8 cellular contexts compared by ENCODE assay signal in genomic region chr12:121009744-121010143, GRCh38. TPM values are rescaled to one million over a fixed set of nuclear protein-coding genes. Genes with fewer than 3 reads are reported as not detected.
DNase-seq lines count a peak whose midpoint lies in the region; ATAC-seq and TF ChIP-seq lines count a peak whose summit lies in the region.

No MANE protein-coding gene starts in this region.

- H3K4me1 Mint-ChIP-seq in progenitor cell of endocrine pancreas (ENCODE audit: low read depth), result no peaks in the 10 kb centered on the region

- no peaks in the 10 kb centered on the region for H3K9me2 ChIP-seq in GM23248 (ENCODE audit: insufficient read depth)

- 69 to 70% methylated on average over 10 of the region's 10 CpGs for WGBS in GM23248 (ENCODE audit: low coverage in 1 of 2, low lambda C conversion rate in 2 of 2, missing lambda C conversion rate in 2 of 2), 2 experiments

- TF ChIP-seq CTCF in progenitor cell of endocrine pancreas (IDR thresholded peaks at IDR 0.05; ENCODE audit: unreplicated experiment) (peak; percentile 70), omental fat pad (IDR thresholded peaks at IDR 0.05) (no peak)

- H3K27ac ChIP-seq in GM23248, result no peak overlapping the region
- no peak overlapping the region for H3K27ac ChIP-seq in effector memory CD4-positive, alpha-beta T cell (ENCODE audit: insufficient read depth, low read length, poor library complexity, severe bottlenecking)

- H2AFZ ChIP-seq in GM23248, result no peak overlapping the region

- H3F3A ChIP-seq in GM23248 (ENCODE audit: insufficient read depth), result no peaks in the 10 kb centered on the region

- no peak overlapping the region for H3K4me3 ChIP-seq in GM23248
- H3K4me3 ChIP-seq in effector memory CD4-positive, alpha-beta T cell (ENCODE audit: insufficient read depth, low read depth, low read length, poor library complexity, severe bottlenecking), result no peak overlapping the region

- H3K4me3 Mint-ChIP-seq in progenitor cell of endocrine pancreas (ENCODE audit: low read depth), result no peak overlapping the region

- H3K4me1 ChIP-seq in GM23248 (ENCODE audit: insufficient read depth), result no peaks in the 10 kb centered on the region
- H3K4me1 ChIP-seq in effector memory CD4-positive, alpha-beta T cell (ENCODE audit: control insufficient read depth, insufficient read depth, low read length, poor library complexity, severe bottlenecking), result no peaks in the 10 kb centered on the region

- peaks cover 9% of the 10 kb centered on the region; the same call in 1 of the 2 replicates for H3K36me3 ChIP-seq in GM23248 (ENCODE audit: low read depth)
- H3K36me3 ChIP-seq in effector memory CD4-positive, alpha-beta T cell (ENCODE audit: control insufficient read depth, insufficient read depth, low read length), result peaks cover 59% of the 10 kb centered on the region

- H3K9me3 Mint-ChIP-seq in progenitor cell of endocrine pancreas (ENCODE audit: low read depth), result no peaks in the 10 kb centered on the region

- DNase-seq in GM23248, result peak; percentile 50
- peak; percentile 44 for DNase-seq in NCI-H69 (lab: John Stamatoyannopoulos, UW)
- DNase-seq in fibroblast of gingiva (ENCODE audit: low read depth), result peak; percentile 17
- peak; percentile 38 for DNase-seq in progenitor cell of endocrine pancreas (ENCODE audit: low spot score, unreplicated experiment)
- DNase-seq in effector memory CD4-positive, alpha-beta T cell, result no peak
- DNase-seq in omental fat pad (ENCODE audit: low spot score), result no peak

- no peaks in the 10 kb centered on the region for H3K9me3 ChIP-seq in GM23248 (ENCODE audit: low read depth)
- no peaks in the 10 kb centered on the region for H3K9me3 ChIP-seq in effector memory CD4-positive, alpha-beta T cell (ENCODE audit: control insufficient read depth, low read length)

- ATAC-seq in omental fat pad (ENCODE audit: low FRiP score), result no peak
- ATAC-seq in HG03571 (IDR thresholded peaks at IDR 0.05; ENCODE audit: unreplicated experiment), result no peak
- ATAC-seq in HG02678 (IDR thresholded peaks at IDR 0.05; ENCODE audit: unreplicated experiment), result no peak

- H4K20me1 ChIP-seq in GM23248 (ENCODE audit: insufficient read depth), result no peaks in the 10 kb centered on the region

- H3K27ac Mint-ChIP-seq in progenitor cell of endocrine pancreas, result no peak overlapping the region

- no peak overlapping the region for H3K4me2 ChIP-seq in GM23248 (ENCODE audit: unreplicated experiment)

- no peak overlapping the region for H3K9ac ChIP-seq in GM23248

- H3K27me3 Mint-ChIP-seq in progenitor cell of endocrine pancreas, result no peaks in the 10 kb centered on the region

- in situ Hi-C loops in GM23248 (cut with MboI), result no loop called here

- H3K79me2 ChIP-seq in GM23248 (ENCODE audit: insufficient read depth), result peaks cover 12% of the 10 kb centered on the region

- H3K27me3 ChIP-seq in GM23248 (replicated peaks; ENCODE audit: insufficient read depth), result no peaks in the 10 kb centered on the region
- H3K27me3 ChIP-seq in effector memory CD4-positive, alpha-beta T cell (replicated peaks; ENCODE audit: control insufficient read depth, insufficient read depth, low read length, poor library complexity, severe bottlenecking), result no peaks in the 10 kb centered on the region

- peaks cover 16% of the 10 kb centered on the region for H3K36me3 Mint-ChIP-seq in progenitor cell of endocrine pancreas (ENCODE audit: insufficient read depth)

RNA-seq across cellular contexts. Expression of gene C12orf43, which starts 6.5 kb away (rescaled TPM):
- total RNA-seq in GM23248 (2014; rRNA removed; shearing (Covaris generic)), result 12.4 and 12.5 TPM in 2 replicates
- polyA plus RNA-seq in GM23248 (2016; fragmentation: Nextera tagmentation; extraction: Ambion mirVana), result 16.6 and 17.7 TPM in 2 replicates
- total RNA-seq in progenitor cell of endocrine pancreas, result 16.8 and 17.2 TPM in 2 replicates
- 10 to 100 TPM in 3 of 4 donors, 1 to 10 TPM in 1; 7.3 to 16.0 (median 14.1) TPM for total RNA-seq in omental fat pad

RNA-seq across cellular contexts. Expression of gene OASL, which starts 29.3 kb away (rescaled TPM):
- 0.54 TPM in 1 of 2 replicates, not detected in the other for total RNA-seq in GM23248 (2014; rRNA removed; shearing (Covaris generic))
- polyA plus RNA-seq in GM23248 (2016; fragmentation: Nextera tagmentation; extraction: Ambion mirVana), result 0.09 and 0.13 TPM in 2 replicates
- total RNA-seq in progenitor cell of endocrine pancreas (not detected in 2 replicates), omental fat pad (1 to 10 TPM in 2 of 4 donors, under 1 TPM in 2; 0.65 to 5.6 (median 2.1) TPM)

RNA-seq across cellular contexts. Expression of gene HNF1A, which starts 31.4 kb away (rescaled TPM):
- total RNA-seq in GM23248 (2014; rRNA removed; shearing (Covaris generic)), result not detected in 2 replicates
- not detected in 2 replicates for polyA plus RNA-seq in GM23248 (2016; fragmentation: Nextera tagmentation; extraction: Ambion mirVana)
- total RNA-seq in progenitor cell of endocrine pancreas (13.7 and 15.1 TPM in 2 replicates), omental fat pad (not detected)

Comparison
In these comparisons a context has a peak if more than half of its experiments do, and no peak if none do; other contexts are left out.
1. DNase-seq: peak in GM23248 (single experiment), NCI-H69 (single experiment), fibroblast of gingiva (single experiment) and progenitor cell of endocrine pancreas (single experiment); none in effector memory CD4-positive, alpha-beta T cell (0 of 3) and omental fat pad (single experiment).
2. RNA of gene HNF1A, which starts 31.4 kb away (total RNA-seq): 13.7 to 15.1 TPM in progenitor cell of endocrine pancreas; not detected in GM23248 and not detected in omental fat pad; every median in the first group is over 10 times any median in the second.